8 cellular contexts compared by ENCODE assay signal in the genomic region with DNA sequence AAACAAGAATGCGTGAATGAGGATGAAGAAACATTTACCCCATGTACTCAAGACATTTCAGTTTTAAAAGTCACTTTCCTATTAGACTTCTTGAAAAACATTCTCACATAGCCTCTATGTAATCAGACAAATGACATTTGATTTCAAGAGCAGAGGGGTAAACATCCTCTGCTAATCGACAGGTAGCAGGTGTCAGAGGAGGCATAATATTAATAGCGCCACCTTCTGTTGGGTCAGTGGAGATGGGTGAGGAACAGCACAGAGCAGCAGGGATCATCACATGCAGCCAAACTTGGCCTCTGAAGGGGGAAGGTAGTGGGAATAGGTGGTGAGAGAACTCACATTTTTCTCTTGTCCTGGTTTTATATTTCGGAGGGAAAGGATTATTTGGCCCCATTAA. TPM values are rescaled to one million over a fixed set of nuclear protein-coding genes. Genes with fewer than 3 reads are reported as not detected.
DNase-seq lines count a peak whose midpoint lies in the region; ATAC-seq and TF ChIP-seq lines count a peak whose summit lies in the region.
"Had no signal": no experiment of that assay in that cellular context is flagged by ENCODE, and none has a peak within 500 bp of the region (broad histone marks: within the 10 kb centered on the region; RNA-seq: fewer than 3 reads in every experiment).

No MANE protein-coding gene starts in this region.

- H2BK15ac ChIP-seq in IMR-90 (ENCODE audit: low read depth, low read length) (no peak overlapping the region), mesendoderm (replicated peaks; ENCODE audit: low read depth) (no peak overlapping the region)

- H4K8ac ChIP-seq in IMR-90 (ENCODE audit: low read depth in 2 of 2, low read length in 2 of 2) = no peak overlapping the region
- H4K8ac ChIP-seq in mesendoderm (ENCODE audit: low read depth, low read length) = no peak overlapping the region

- no peak overlapping the region for H2AFZ ChIP-seq in IMR-90 (replicated peaks; ENCODE audit: low read length, poor library complexity)

- no TSS peak for BruUV-seq in IMR-90 (replicated peaks; lab: Mats Ljungman, UMichigan)

- in situ Hi-C loops in IMR-90 (cut with MboI; ENCODE audit: low sequenced_read_pairs) = loop anchor here (10.0 kb wide), 1 partner anchor 595 kb away; a partner anchor contains a TSS

- H3K4me3 ChIP-seq in IMR-90 (ENCODE audit: insufficient read depth, low read depth, low read length) = no peak overlapping the region
- H3K4me3 ChIP-seq in adipocyte (ENCODE audit: low read length) = no peak overlapping the region
- no peak overlapping the region for H3K4me3 ChIP-seq in mesendoderm (ENCODE audit: low read length)
- no peak overlapping the region for H3K4me3 ChIP-seq in prostate gland
- H3K4me3 ChIP-seq: coronary artery had no signal

- H3K27me3 ChIP-seq in IMR-90 (ENCODE audit: control insufficient read depth, insufficient read depth, low read length) (no peaks in the 10 kb centered on the region), adipocyte (replicated peaks; ENCODE audit: control insufficient read depth, insufficient read depth, low read length) (no peaks in the 10 kb centered on the region), mesendoderm (ENCODE audit: insufficient read depth, low read length, poor library complexity) (no peaks in the 10 kb centered on the region), prostate gland (replicated peaks; ENCODE audit: insufficient read depth) (no peaks in the 10 kb centered on the region)

- H3K23ac ChIP-seq in IMR-90 (ENCODE audit: low read depth, low read length) (no peak overlapping the region), mesendoderm (ENCODE audit: low read length) (no peak overlapping the region)

- no peaks in the 10 kb centered on the region for H3K9me3 ChIP-seq in IMR-90 (ENCODE audit: control insufficient read depth, insufficient read depth, low read length)
- no peaks in the 10 kb centered on the region for H3K9me3 ChIP-seq in adipocyte (ENCODE audit: control insufficient read depth, low read length)
- no peaks in the 10 kb centered on the region for H3K9me3 ChIP-seq in prostate gland

- H3K79me1 ChIP-seq in IMR-90 (ENCODE audit: low read depth in 1 of 2, low read length in 2 of 2) (peaks cover 3 to 12% of the 10 kb centered on the region in 2 experiments; a peak in 3 of 4 replicates), mesendoderm (ENCODE audit: low read length) (no peaks in the 10 kb centered on the region)

- ATAC-seq in IMR-90 (ENCODE audit: low read depth) = no peak
- ATAC-seq in HG03280 (IDR thresholded peaks at IDR 0.05; ENCODE audit: unreplicated experiment) = no peak
- ATAC-seq in HG03378 (IDR thresholded peaks at IDR 0.05; ENCODE audit: unreplicated experiment) = no peak

- no peak overlapping the region for H3K18ac ChIP-seq in IMR-90 (ENCODE audit: low read depth, low read length)
- no peak overlapping the region for H3K18ac ChIP-seq in mesendoderm (ENCODE audit: low read length)

- no peak overlapping the region for H4K5ac ChIP-seq in IMR-90 (ENCODE audit: low read depth, low read length)
- no peak overlapping the region for H4K5ac ChIP-seq in mesendoderm (ENCODE audit: low read length)

- H3K56ac ChIP-seq in IMR-90 (ENCODE audit: extremely low read depth, insufficient read depth, low read length) = no peak overlapping the region
- H3K56ac ChIP-seq in mesendoderm (ENCODE audit: low read length) = no peak overlapping the region

- no peak overlapping the region for H3K4ac ChIP-seq in IMR-90 (ENCODE audit: low read depth, low read length)
- H3K4ac ChIP-seq in mesendoderm (ENCODE audit: low read depth, low read length) = no peak overlapping the region

- intact Hi-C loops in IMR-90 (cut with micrococcal nuclease) = loop anchor here (5.0 kb wide), 1 partner anchor 593 kb away; no protein-coding TSS in a partner anchor
- intact Hi-C loops in prostate gland (cut with DNase I) = loop anchor here (5.0 to 10.0 kb wide), 2 partner anchors 265 to 368 kb away; no protein-coding TSS in a partner anchor

- no peak overlapping the region for H3K14ac ChIP-seq in IMR-90 (replicated peaks; ENCODE audit: low read depth, low read length)

- TF ChIP-seq CTCF in IMR-90 (conservative IDR thresholded peaks at IDR 0.05; ENCODE audit: low read depth, low read length) (peak; percentile 40), prostate gland (IDR thresholded peaks at IDR 0.05) (no peak)

- H3K27ac ChIP-seq in IMR-90 (ENCODE audit: insufficient read depth, low read length) (no peak overlapping the region), mesendoderm (ENCODE audit: low read depth, low read length) (no peak overlapping the region), prostate gland (no peak overlapping the region)
- H3K27ac ChIP-seq: coronary artery had no signal

- no peak overlapping the region for H2BK20ac ChIP-seq in IMR-90 (ENCODE audit: low read depth, low read length)

- no peaks in the 10 kb centered on the region for H4K20me1 ChIP-seq in IMR-90 (ENCODE audit: insufficient read depth, low read length)

- DNase-seq in EH (ENCODE audit: low read depth) (peak; percentile 30), IMR-90 (no peak), adipocyte (ENCODE audit: low read depth) (peak; percentile 38), mesendoderm (peak; percentile 71), prostate gland (ENCODE audit: low spot score) (no peak)

- H2BK120ac ChIP-seq in IMR-90 (ENCODE audit: low read depth, low read length) = no peak overlapping the region
- H2BK120ac ChIP-seq in mesendoderm (ENCODE audit: low read depth, low read length) = no peak overlapping the region

- dilution Hi-C loops in IMR-90 (cut with HindIII; ENCODE audit: low sequenced_read_pairs, unreplicated experiment) = no loop called here

- peak; percentile 24; the same call in 1 of the 2 replicates for TF ChIP-seq RAD21 in IMR-90 (IDR thresholded peaks at IDR 0.05; ENCODE audit: low read length)

- TF ChIP-seq POLR2A in IMR-90 (IDR thresholded peaks at IDR 0.05; ENCODE audit: low read depth, low read length) (no peak), prostate gland (IDR thresholded peaks at IDR 0.05) (no peak)

- CTCF ChIA-PET in IMR-90 (lab: Yijun Ruan, JAX) = no interaction called here

- no peak overlapping the region for H4K91ac ChIP-seq in IMR-90 (ENCODE audit: insufficient read depth, low read depth, low read length)

- H2AK5ac ChIP-seq in IMR-90 (ENCODE audit: low read depth, low read length) = no peak overlapping the region
- H2AK5ac ChIP-seq in mesendoderm (ENCODE audit: low read length) = no peak overlapping the region

- H3K36me3 ChIP-seq in IMR-90 (ENCODE audit: control insufficient read depth, insufficient read depth, low read length) (peaks cover 11% of the 10 kb centered on the region), adipocyte (ENCODE audit: control insufficient read depth, insufficient read depth, low read length, severe bottlenecking) (peaks cover 40% of the 10 kb centered on the region), mesendoderm (ENCODE audit: control insufficient read depth, insufficient read depth, low read length) (no peaks in the 10 kb centered on the region), prostate gland (no peaks in the 10 kb centered on the region)

- no peak overlapping the region for H3K4me2 ChIP-seq in IMR-90 (ENCODE audit: low read depth, low read length)
- no peak overlapping the region for H3K4me2 ChIP-seq in mesendoderm (ENCODE audit: low read length)

- no CpG with 5 or more reads among the region's 4 CpGs for WGBS in IMR-90 (ENCODE audit: extremely low coverage in 2 of 2, insufficient read length in 1 of 2), 2 experiments
- WGBS in mesendoderm (ENCODE audit: extremely low coverage, insufficient coverage, low lambda C conversion rate) = no CpG with 5 or more reads among the region's 4 CpGs
- WGBS in prostate gland = 65% methylated on average over 4 of the region's 4 CpGs

- no peak overlapping the region for H2AK9ac ChIP-seq in IMR-90 (replicated peaks; ENCODE audit: low read depth, low read length, poor library complexity)

- H3K9ac ChIP-seq in IMR-90 (ENCODE audit: low read depth, low read length) (no peak overlapping the region), adipocyte (ENCODE audit: low read length) (no peak overlapping the region), mesendoderm (ENCODE audit: low read length) (no peak overlapping the region)

- no peaks in the 10 kb centered on the region for H3K79me2 ChIP-seq in mesendoderm (ENCODE audit: control insufficient read depth, insufficient read depth, low read length)

- no peak overlapping the region for H2BK5ac ChIP-seq in IMR-90 (ENCODE audit: low read depth, low read length, poor library complexity, severe bottlenecking)
- H2BK5ac ChIP-seq in mesendoderm (ENCODE audit: low read length) = no peak overlapping the region

- H3K4me1 ChIP-seq in IMR-90 (ENCODE audit: control insufficient read depth, insufficient read depth, low read length) (no peaks in the 10 kb centered on the region), adipocyte (ENCODE audit: control insufficient read depth, insufficient read depth, low read length) (peaks cover 13% of the 10 kb centered on the region), mesendoderm (ENCODE audit: control insufficient read depth, low read depth, low read length) (peaks cover 6% of the 10 kb centered on the region), prostate gland (replicated peaks) (peaks cover 5% of the 10 kb centered on the region)

- POLR2A ChIA-PET in IMR-90 (lab: Charles Lee; ENCODE audit: unreplicated experiment) = no interaction called here

- H3K9me1 ChIP-seq in IMR-90 (ENCODE audit: insufficient read depth, low read length) = no peaks in the 10 kb centered on the region

TF ChIP-seq in IMR-90, 13 proteins besides CTCF, POLR2A, EP300 and RAD21 (continues in another document):
- TF ChIP-seq, protein P1, sequence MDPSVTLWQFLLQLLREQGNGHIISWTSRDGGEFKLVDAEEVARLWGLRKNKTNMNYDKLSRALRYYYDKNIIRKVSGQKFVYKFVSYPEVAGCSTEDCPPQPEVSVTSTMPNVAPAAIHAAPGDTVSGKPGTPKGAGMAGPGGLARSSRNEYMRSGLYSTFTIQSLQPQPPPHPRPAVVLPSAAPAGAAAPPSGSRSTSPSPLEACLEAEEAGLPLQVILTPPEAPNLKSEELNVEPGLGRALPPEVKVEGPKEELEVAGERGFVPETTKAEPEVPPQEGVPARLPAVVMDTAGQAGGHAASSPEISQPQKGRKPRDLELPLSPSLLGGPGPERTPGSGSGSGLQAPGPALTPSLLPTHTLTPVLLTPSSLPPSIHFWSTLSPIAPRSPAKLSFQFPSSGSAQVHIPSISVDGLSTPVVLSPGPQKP (IDR thresholded peaks at IDR 0.05; ENCODE audit: borderline replicate concordance, low read depth, low read length) = no peak

RNA-seq across cellular contexts. Expression of a gene that starts 3.3 kb away (rescaled TPM):
- total RNA-seq in IMR-90 (2012; rRNA removed) (3.0 and 3.9 TPM in 2 replicates), prostate gland (1 to 10 TPM; 4.1 to 8.1 TPM)
- 0.92 and 1.4 TPM in 2 replicates for polyA plus RNA-seq in IMR-90 (2012; rRNA removed)
- 0.30 and 0.45 TPM in 2 replicates for polyA plus RNA-seq in IMR-90 (2012; cell fraction: cytosol; rRNA removed)
- 0.65 and 3.0 TPM in 2 replicates for polyA plus RNA-seq in IMR-90 (2012; cell fraction: nucleus; rRNA removed; ENCODE audit: low replicate concordance)
- polyA plus RNA-seq in mesendoderm (2013, experiment 1 of 2) = 1.5 TPM
- 1.5 TPM for polyA plus RNA-seq in mesendoderm (2013, experiment 2 of 2)

RNA-seq across cellular contexts. Expression of a gene that starts 9.0 kb away (rescaled TPM):
- total RNA-seq in IMR-90 (2012; rRNA removed) (20.4 and 32.5 TPM in 2 replicates), prostate gland (10 to 100 TPM; 14.1 to 16.9 TPM)
- polyA plus RNA-seq in IMR-90 (2012; rRNA removed) = 12.8 and 15.2 TPM in 2 replicates
- polyA plus RNA-seq in IMR-90 (2012; cell fraction: cytosol; rRNA removed) = 5.4 and 8.9 TPM in 2 replicates
- 7.5 and 15.6 TPM in 2 replicates for polyA plus RNA-seq in IMR-90 (2012; cell fraction: nucleus; rRNA removed; ENCODE audit: low replicate concordance)
- polyA plus RNA-seq in mesendoderm (2013, experiment 1 of 2) = 13.7 TPM
- 12.8 TPM for polyA plus RNA-seq in mesendoderm (2013, experiment 2 of 2)

Comparison
In these comparisons a context has a peak if more than half of its experiments do, and no peak if none do; other contexts are left out.
1. DNase-seq: peak in EH (single experiment), adipocyte (single experiment) and mesendoderm (single experiment); none in IMR-90 (single experiment) and prostate gland (single experiment).